In the genomic region with DNA sequence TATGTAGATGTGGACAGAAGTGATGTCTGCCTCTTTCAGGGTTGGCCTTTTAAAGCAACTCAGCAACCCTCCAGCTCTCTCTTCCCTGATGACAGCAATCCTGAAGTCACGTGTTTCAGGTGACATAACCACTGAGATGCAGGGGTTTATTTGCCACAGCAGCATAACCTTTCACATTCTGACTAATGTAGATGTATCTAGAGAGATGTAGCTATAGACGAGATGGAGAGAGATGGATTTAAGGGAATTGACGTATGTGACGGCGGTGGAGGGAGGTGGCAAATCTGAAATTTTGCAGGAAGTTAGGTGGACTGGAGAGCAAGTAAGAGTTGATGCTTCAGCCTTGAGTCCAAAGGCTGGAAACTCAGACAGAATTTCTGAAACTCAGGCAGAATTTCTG, we compare ENCODE assay signal across 16 cellular contexts.
DNase-seq lines count a peak whose midpoint lies in the region; ATAC-seq, FAIRE-seq and TF ChIP-seq lines count a peak whose summit lies in the region.
"Had no signal": no experiment of that assay in that cellular context is flagged by ENCODE, and none has a peak within 500 bp of the region (broad histone marks: within the 10 kb centered on the region; RNA-seq: fewer than 3 reads in every experiment).

No MANE protein-coding gene starts in this region.

- ATAC-seq in K562 (no peak), HG02870 (IDR thresholded peaks at IDR 0.05; ENCODE audit: unreplicated experiment) (no peak)
- ATAC-seq: T-cell had no signal

- peaks cover 100% of the 10 kb centered on the region for H3K4me1 Mint-ChIP-seq in HFFc6 (ENCODE audit: low read depth)

- no peak for TF ChIP-seq EP300 in K562 (IDR thresholded peaks at IDR 0.05; ENCODE audit: low read length)

- TF ChIP-seq RAD21 in K562 (CRISPR knock-in tag; conservative IDR thresholded peaks at IDR 0.05 in 1 of 2, IDR thresholded peaks at IDR 0.05 in 1 of 2), result no peak

- no peak overlapping the region for H3K14ac ChIP-seq in mesenchymal stem cell (ENCODE audit: low read length in 2 of 2)

- no peak overlapping the region for H2AFZ ChIP-seq in K562 (ENCODE audit: low read depth, low read length)
- no peak overlapping the region for H2AFZ ChIP-seq in mesenchymal stem cell (ENCODE audit: low read depth, low read length)
- no peak overlapping the region for H2AFZ ChIP-seq in smooth muscle cell (ENCODE audit: low read depth)

- peak overlapping the region; percentile 85 to 91 for H3K18ac ChIP-seq in mesenchymal stem cell (ENCODE audit: low read depth in 1 of 2, low read length in 2 of 2)

- no peaks in the 10 kb centered on the region for H3K9me3 ChIP-seq in K562 (replicated peaks; ENCODE audit: control insufficient read depth, insufficient read depth, low read depth, low read length)
- no peaks in the 10 kb centered on the region for H3K9me3 ChIP-seq in mesenchymal stem cell (ENCODE audit: control insufficient read depth, low read length)
- no peaks in the 10 kb centered on the region for H3K9me3 ChIP-seq in smooth muscle cell (replicated peaks; ENCODE audit: low read depth)
- H3K9me3 ChIP-seq in testis, result no peaks in the 10 kb centered on the region
- H3K9me3 ChIP-seq: neutrophil had no signal

- H2BK15ac ChIP-seq in mesenchymal stem cell (ENCODE audit: low read depth, poor library complexity, severe bottlenecking), result no peak overlapping the region

- H3K27ac ChIP-seq in K562 (ENCODE audit: extremely low read depth, low read depth, low read length) (no peak overlapping the region), mesenchymal stem cell (ENCODE audit: low read length, poor library complexity, severe bottlenecking) (no peak overlapping the region), smooth muscle cell (ENCODE audit: low read depth) (peak overlapping the region; percentile 75), testis (no peak overlapping the region)
- H3K27ac ChIP-seq: neutrophil had no signal

- H3K79me2 ChIP-seq in K562 (ENCODE audit: control insufficient read depth, insufficient read depth, low read length) (no peaks in the 10 kb centered on the region), smooth muscle cell (ENCODE audit: low read depth) (no peaks in the 10 kb centered on the region)

- no peaks in the 10 kb centered on the region for H3K9me3 Mint-ChIP-seq in HFFc6
- H3K9me3 Mint-ChIP-seq: activated B cell treated with CpG ODN at 0.5 μM for 24 hours, brain, T-cell had no signal

- H3K79me1 ChIP-seq in mesenchymal stem cell (replicated peaks; ENCODE audit: low read length, poor library complexity, severe bottlenecking), result no peaks in the 10 kb centered on the region

- no peaks in the 10 kb centered on the region for H4K20me1 ChIP-seq in K562 (replicated peaks; ENCODE audit: control insufficient read depth, insufficient read depth, low read length)
- H4K20me1 ChIP-seq in smooth muscle cell (ENCODE audit: low read depth), result no peaks in the 10 kb centered on the region

- no peaks in the 10 kb centered on the region; the same call in 1 of the 2 replicates for H3K27me3 Mint-ChIP-seq in HFFc6 (ENCODE audit: insufficient read depth)
- H3K27me3 Mint-ChIP-seq: activated B cell treated with CpG ODN at 0.5 μM for 24 hours, B cell, brain, T-cell had no signal

- H2AK5ac ChIP-seq in mesenchymal stem cell (ENCODE audit: low read length, severe bottlenecking), result no peak overlapping the region

- peak overlapping the region; percentile 57 to 71 for H3K4ac ChIP-seq in mesenchymal stem cell (ENCODE audit: low read depth in 1 of 2, low read length in 2 of 2)

- H3F3A ChIP-seq in smooth muscle cell (ENCODE audit: low read depth), result peaks cover 13% of the 10 kb centered on the region

- no peaks in the 10 kb centered on the region for H3K27me3 ChIP-seq in K562 (ENCODE audit: control insufficient read depth in 2 of 2, insufficient read depth in 2 of 2, low read length in 2 of 2)
- H3K27me3 ChIP-seq in mesenchymal stem cell (ENCODE audit: control insufficient read depth in 1 of 2, insufficient read depth in 1 of 2, low read length in 2 of 2), result no peaks in the 10 kb centered on the region
- H3K27me3 ChIP-seq in smooth muscle cell (ENCODE audit: low read depth), result no peaks in the 10 kb centered on the region
- no peaks in the 10 kb centered on the region for H3K27me3 ChIP-seq in testis
- H3K27me3 ChIP-seq: neutrophil had no signal

- no peak overlapping the region for H3K23ac ChIP-seq in mesenchymal stem cell (ENCODE audit: low read length in 2 of 2)

- no peak overlapping the region for H3K4me3 Mint-ChIP-seq in HFFc6
- H3K4me3 Mint-ChIP-seq: activated B cell treated with CpG ODN at 0.5 μM for 24 hours, B cell, T-cell had no signal

- H3K27ac Mint-ChIP-seq in HFFc6, result peak overlapping the region; percentile 96
- H3K27ac Mint-ChIP-seq: activated B cell treated with CpG ODN at 0.5 μM for 24 hours had no signal

- no peak for FAIRE-seq in K562 (lab: Jason Lieb, UNC)

- no TSS peak for BruUV-seq in K562 (replicated peaks; lab: Mats Ljungman, UMichigan)

- no peaks in the 10 kb centered on the region; the same call in 1 of the 2 replicates for H3K36me3 Mint-ChIP-seq in HFFc6 (ENCODE audit: low read depth)
- H3K36me3 Mint-ChIP-seq: brain, T-cell had no signal

- CTCF ChIA-PET in K562 (lab: Yijun Ruan, JAX; ENCODE audit: low intra/inter-chr PET ratio), result no interaction called here

- POLR2A ChIA-PET in K562 (lab: Yijun Ruan, JAX), result interaction anchor here (0.7 to 1.1 kb wide), 2 partner anchors 10 to 14 kb away, joined by 3 to 4 read pairs; no protein-coding TSS in a partner anchor

- intact Hi-C loops in K562 (cut with micrococcal nuclease) (no loop called here), testis (cut with DNase I; ENCODE audit: low total_unique reads) (no loop called here)

- TF ChIP-seq POLR2A in K562 (conservative IDR thresholded peaks at IDR 0.05) (no peak), testis (IDR thresholded peaks at IDR 0.05) (no peak)

- H3K36me3 ChIP-seq in K562 (ENCODE audit: control insufficient read depth, insufficient read depth, low read length), result no peaks in the 10 kb centered on the region
- peaks cover 0 to 4% of the 10 kb centered on the region in 2 experiments for H3K36me3 ChIP-seq in mesenchymal stem cell (ENCODE audit: control insufficient read depth in 1 of 2, insufficient read depth in 2 of 2, low read depth in 1 of 2, low read length in 2 of 2)
- no peaks in the 10 kb centered on the region for H3K36me3 ChIP-seq in smooth muscle cell (ENCODE audit: low read depth)
- no peaks in the 10 kb centered on the region for H3K36me3 ChIP-seq in testis (ENCODE audit: low read depth, missing control alignments)
- H3K36me3 ChIP-seq: neutrophil had no signal

- no peaks in the 10 kb centered on the region for H3K9me1 ChIP-seq in K562 (ENCODE audit: control insufficient read depth, insufficient read depth, low read length)

- H3K9ac ChIP-seq in K562 (ENCODE audit: insufficient read depth in 1 of 2, low read depth in 2 of 2, low read length in 2 of 2) (no peak overlapping the region), mesenchymal stem cell (ENCODE audit: low read length) (no peak overlapping the region), smooth muscle cell (ENCODE audit: low read depth) (no peak overlapping the region)

- 52% methylated on average over 5 of the region's 5 CpGs for WGBS in K562 (ENCODE audit: insufficient coverage, low coverage, missing lambda C conversion rate)
- over 99% methylated on average over 5 of the region's 5 CpGs for WGBS in mesenchymal stem cell
- 95% methylated on average over 5 of the region's 5 CpGs for WGBS in smooth muscle cell (ENCODE audit: low lambda C conversion rate)
- 94 to 95% methylated on average over 5 of the region's 5 CpGs for WGBS in testis, 2 donors

- peak overlapping the region; percentile 95 to 96 for H2BK12ac ChIP-seq in mesenchymal stem cell (ENCODE audit: low read length in 2 of 2)

- TF ChIP-seq CTCF in HFFc6 (IDR thresholded peaks at IDR 0.05) (no peak), K562 (IDR thresholded peaks at IDR 0.05 in 2 of 3, conservative IDR thresholded peaks at IDR 0.05 in 1 of 3; ENCODE audit: insufficient read depth in 2 of 3, low read depth in 1 of 3, low read length in 3 of 3) (no peak), smooth muscle cell (IDR thresholded peaks at IDR 0.05; ENCODE audit: borderline replicate concordance, insufficient read depth, poor library complexity, severe bottlenecking) (no peak), testis (IDR thresholded peaks at IDR 0.05) (no peak)

- no peak for DNase-seq in HFFc6
- no peak for DNase-seq in K562 (ENCODE audit: extremely low read depth in 1 of 4, low spot score in 3 of 4)
- DNase-seq in mesenchymal stem cell, result no peak
- DNase-seq in smooth muscle cell (lab: John Stamatoyannopoulos, UW; ENCODE audit: unreplicated experiment), result no peak
- no peak for DNase-seq in NOMO-1 treated with DMSO at 0.1 percent for 48 hours (lab: John Stamatoyannopoulos, UW; ENCODE audit: unreplicated experiment)
- no peak for DNase-seq in testis
- DNase-seq in NCI-H2227 (lab: John Stamatoyannopoulos, UW; ENCODE audit: unreplicated experiment), result no peak
- DNase-seq: activated B cell treated with CpG ODN at 0.5 μM for 24 hours; activated naive CD4-positive, alpha-beta T cell treated with anti-CD3 and anti-CD28 coated beads, Interleukin-2, amount 50 U/mL, for 16 hours; NCI-H1092 treated with DMSO at 0.1 percent for 48 hours; stimulated activated naive CD4-positive, alpha-beta T cell treated with Interleukin-2 at 50 U/mL for 16 hours; T-cell had no signal

- no peak overlapping the region for H2BK5ac ChIP-seq in mesenchymal stem cell (ENCODE audit: low read depth, low read length, poor library complexity, severe bottlenecking)

- peak overlapping the region; percentile 66 for H4K8ac ChIP-seq in mesenchymal stem cell (ENCODE audit: low read length)

- in situ Hi-C loops in K562 (cut with MboI), result no loop called here

- H3K4me2 ChIP-seq in K562 (ENCODE audit: insufficient read depth, low read length), result no peak overlapping the region
- no peak overlapping the region for H3K4me2 ChIP-seq in mesenchymal stem cell (ENCODE audit: low read length, poor library complexity, severe bottlenecking)
- no peak overlapping the region for H3K4me2 ChIP-seq in smooth muscle cell

- H3K4me1 ChIP-seq in K562 (replicated peaks in 1 of 2; ENCODE audit: control insufficient read depth in 2 of 2, insufficient read depth in 2 of 2, low read length in 2 of 2) (no peaks in the 10 kb centered on the region), mesenchymal stem cell (ENCODE audit: control insufficient read depth, insufficient read depth, low read depth, low read length) (peaks cover 1% of the 10 kb centered on the region), smooth muscle cell (ENCODE audit: low read depth) (peaks cover 7% of the 10 kb centered on the region), testis (peaks cover 40% of the 10 kb centered on the region)

- H3K4me3 ChIP-seq in K562 (no peak overlapping the region), mesenchymal stem cell (ENCODE audit: insufficient read depth in 1 of 2, low read depth in 1 of 2, low read length in 2 of 2) (no peak overlapping the region), smooth muscle cell (no peak overlapping the region), testis (no peak overlapping the region)

- H4K91ac ChIP-seq in mesenchymal stem cell (ENCODE audit: low read length), result no peak overlapping the region

- peak overlapping the region; percentile 62 for H2BK120ac ChIP-seq in mesenchymal stem cell (ENCODE audit: low read depth, low read length)

TF ChIP-seq in K562, 482 proteins besides CTCF, POLR2A, EP300 and RAD21 (continues in another document):
- no peak for TF ChIP-seq NR2C2 (CRISPR knock-in tag; IDR thresholded peaks at IDR 0.05)
- no peak for TF ChIP-seq NR2C2 (tag; IDR thresholded peaks at IDR 0.05)
- no peak for TF ChIP-seq TEAD2 (tag; IDR thresholded peaks at IDR 0.05)
